12 cellular contexts compared by ENCODE assay signal in the genomic region with DNA sequence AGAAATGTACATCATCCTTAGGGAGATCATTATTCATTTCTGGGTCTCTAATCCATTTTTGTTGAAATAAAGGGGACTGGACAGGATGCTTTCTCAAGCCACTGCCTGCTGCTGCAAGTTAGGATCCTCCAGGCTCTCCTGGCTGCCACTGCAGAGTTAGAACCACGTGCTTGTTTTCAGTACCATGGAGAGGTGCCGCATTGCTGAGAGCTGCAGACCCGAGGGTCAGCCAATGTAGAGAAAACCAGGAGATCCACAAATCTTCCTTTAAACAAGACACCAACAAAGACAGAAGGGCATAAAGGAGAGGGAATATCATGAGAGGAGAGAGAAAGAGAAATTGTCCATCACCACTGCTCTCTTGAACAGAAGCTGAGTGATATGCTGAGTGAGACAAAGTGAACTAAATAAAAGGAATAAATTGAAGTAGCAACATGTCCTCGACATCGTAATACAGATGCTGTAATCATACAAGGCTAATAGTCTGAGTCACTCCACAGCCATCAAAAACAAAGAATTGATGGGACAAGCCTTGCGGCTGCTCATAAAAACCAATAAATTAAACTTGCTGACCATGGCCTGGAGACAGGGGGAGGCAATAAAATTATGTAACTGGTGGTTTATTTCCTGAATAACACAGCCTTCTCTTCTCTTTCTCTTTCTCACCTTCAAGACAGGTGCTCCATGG.
DNase-seq lines count a peak whose midpoint lies in the region; ATAC-seq and TF ChIP-seq lines count a peak whose summit lies in the region.
"Had no signal": no experiment of that assay in that cellular context is flagged by ENCODE, and none has a peak within 500 bp of the region (broad histone marks: within the 10 kb centered on the region; RNA-seq: fewer than 3 reads in every experiment).

No MANE protein-coding gene starts in this region.

- H3K4me3 Mint-ChIP-seq in CD4-positive, alpha-beta T cell = no peak overlapping the region
- no peak overlapping the region for H3K4me3 Mint-ChIP-seq in natural killer cell
- H3K4me3 Mint-ChIP-seq: immature natural killer cell had no signal

- no peak overlapping the region for H3K27ac Mint-ChIP-seq in CD4-positive, alpha-beta T cell
- H3K27ac Mint-ChIP-seq in natural killer cell = no peak overlapping the region
- H3K27ac Mint-ChIP-seq: immature natural killer cell had no signal

- POLR2A ChIA-PET in CD4-positive, alpha-beta T cell (lab: Charles Lee) = no interaction called here

- CTCF ChIA-PET in CD4-positive, alpha-beta T cell (lab: Charles Lee) = no interaction called here

- no peaks in the 10 kb centered on the region for H3K36me3 Mint-ChIP-seq in CD4-positive, alpha-beta T cell (ENCODE audit: low read depth)
- H3K36me3 Mint-ChIP-seq in natural killer cell = no peaks in the 10 kb centered on the region

- TF ChIP-seq CTCF in choroid plexus epithelial cell (conservative IDR thresholded peaks at IDR 0.05; ENCODE audit: low read depth, low read length) (no peak), natural killer cell (IDR thresholded peaks at IDR 0.05) (no peak)
- no peak for TF ChIP-seq CTCF in CD4-positive, alpha-beta T cell (IDR thresholded peaks at IDR 0.05)

- H3K4me3 ChIP-seq in MG63 (no peak overlapping the region), choroid plexus epithelial cell (ENCODE audit: low read depth, low read length) (no peak overlapping the region)

- no peak for ATAC-seq in GM19035 (IDR thresholded peaks at IDR 0.05; ENCODE audit: unreplicated experiment)
- no peak for ATAC-seq in CD4-positive, alpha-beta T cell (ENCODE audit: poor library complexity)
- ATAC-seq in natural killer cell = no peak

- H3K27ac ChIP-seq in CD4-positive, alpha-beta T cell (ENCODE audit: low read depth, low read length) = no peak overlapping the region

- DNase-seq in ELR (ENCODE audit: low read depth) = peak; percentile 8
- peak; percentile 27 for DNase-seq in MG63
- peak; percentile 41 for DNase-seq in choroid plexus epithelial cell (ENCODE audit: low read depth)
- DNase-seq in mucosa of gallbladder (ENCODE audit: low spot score) = peak; percentile 22
- no peak for DNase-seq in NCI-H524 (lab: John Stamatoyannopoulos, UW)
- DNase-seq in CD4-positive, alpha-beta T cell = no peak
- no peak for DNase-seq in natural killer cell
- DNase-seq: cerebellar nuclear complex; immature natural killer cell; small intestine; stimulated activated naive CD4-positive, alpha-beta T cell treated with Interleukin-2 at 50 U/mL for 16 hours had no signal

- H3K9me3 ChIP-seq in MG63 = no peaks in the 10 kb centered on the region
- H3K9me3 ChIP-seq in CD4-positive, alpha-beta T cell (ENCODE audit: control insufficient read depth, low read length) = no peaks in the 10 kb centered on the region

- H3K36me3 ChIP-seq in MG63 = no peaks in the 10 kb centered on the region

- H3K27me3 Mint-ChIP-seq in CD4-positive, alpha-beta T cell = no peaks in the 10 kb centered on the region
- peaks cover 0 to 3% of the 10 kb centered on the region in 2 donors for H3K27me3 Mint-ChIP-seq in natural killer cell (ENCODE audit: low read depth in 2 of 2)

- intact Hi-C loops in CD4-positive, alpha-beta T cell (cut with DNase I, micrococcal nuclease) = no loop called here
- intact Hi-C loops in natural killer cell (cut with micrococcal nuclease) = no loop called here

- H3K4me1 Mint-ChIP-seq in CD4-positive, alpha-beta T cell (ENCODE audit: low read depth) = no peaks in the 10 kb centered on the region
- H3K4me1 Mint-ChIP-seq in natural killer cell = no peaks in the 10 kb centered on the region
- H3K4me1 Mint-ChIP-seq: immature natural killer cell had no signal

- H3K27me3 ChIP-seq in MG63 = no peaks in the 10 kb centered on the region
- H3K27me3 ChIP-seq in CD4-positive, alpha-beta T cell (ENCODE audit: control insufficient read depth, insufficient read depth, low read length) = no peaks in the 10 kb centered on the region

- H3K9me3 Mint-ChIP-seq in CD4-positive, alpha-beta T cell = peaks cover 4% of the 10 kb centered on the region
- no peaks in the 10 kb centered on the region for H3K9me3 Mint-ChIP-seq in natural killer cell
- H3K9me3 Mint-ChIP-seq: immature natural killer cell had no signal

Comparison
In these comparisons a context has a peak if more than half of its experiments do, and no peak if none do; other contexts are left out.
1. DNase-seq: peak in ELR (single experiment), MG63 (single experiment), choroid plexus epithelial cell (single experiment) and mucosa of gallbladder (single experiment); none in NCI-H524 (0 of 2), CD4-positive, alpha-beta T cell (0 of 10) and natural killer cell (single experiment).